In genomic region chr13:71218960-71219359, GRCh38 we compare ENCODE assay signal across 12 cellular contexts.
DNase-seq lines count a peak whose midpoint lies in the region; ATAC-seq, FAIRE-seq and TF ChIP-seq lines count a peak whose summit lies in the region.
"Had no signal": no experiment of that assay in that cellular context is flagged by ENCODE, and none has a peak within 500 bp of the region (broad histone marks: within the 10 kb centered on the region; RNA-seq: fewer than 3 reads in every experiment).

No MANE protein-coding gene starts in this region.

- POLR2A ChIA-PET in activated CD8-positive, alpha-beta T cell treated with anti-CD3 and anti-CD28 coated beads for 36 hours (lab: Charles Lee) = no interaction called here

- TF ChIP-seq POLR2A in adrenal gland (IDR thresholded peaks at IDR 0.05) (no peak), GM12891 (IDR thresholded peaks at IDR 0.05; ENCODE audit: low read depth, low read length) (no peak)

- no peak overlapping the region for H3K27ac ChIP-seq in 22Rv1
- H3K27ac ChIP-seq in adrenal gland = no peak overlapping the region
- H3K27ac ChIP-seq: coronary artery, RWPE1 had no signal

- H3K4me3 ChIP-seq in adrenal gland = no peak overlapping the region
- H3K4me3 ChIP-seq: coronary artery had no signal

- H3K36me3 Mint-ChIP-seq in endothelial cell (ENCODE audit: low read depth, unreplicated experiment) = no peaks in the 10 kb centered on the region
- no peaks in the 10 kb centered on the region for H3K36me3 Mint-ChIP-seq in activated CD8-positive, alpha-beta T cell treated with anti-CD3 and anti-CD28 coated beads for 36 hours (ENCODE audit: low read depth)

- no peaks in the 10 kb centered on the region for H3K27me3 ChIP-seq in adrenal gland

- DNase-seq in NCI-H526 treated with DMSO at 0.1 percent for 48 hours (lab: John Stamatoyannopoulos, UW) (peak; percentile 33), endothelial cell (ENCODE audit: low spot score) (peak; percentile 10), adrenal gland (no peak), DMS79 treated with DMSO at 0.1 percent for 48 hours (lab: John Stamatoyannopoulos, UW) (no peak), GM12891 (ENCODE audit: insufficient read length, low spot score) (no peak)
- DNase-seq in activated CD8-positive, alpha-beta T cell treated with anti-CD3 and anti-CD28 coated beads for 36 hours = no peak
- DNase-seq: islet precursor cell had no signal

- no peaks in the 10 kb centered on the region for H3K9me3 ChIP-seq in adrenal gland (replicated peaks in 1 of 3)

- TF ChIP-seq CTCF in 22Rv1 (IDR thresholded peaks at IDR 0.05) (peak; percentile 68), endothelial cell (IDR thresholded peaks at IDR 0.05; ENCODE audit: unreplicated experiment) (no peak), adrenal gland (IDR thresholded peaks at IDR 0.05) (no peak)
- no peak for TF ChIP-seq CTCF in activated CD8-positive, alpha-beta T cell treated with anti-CD3 and anti-CD28 coated beads for 36 hours (IDR thresholded peaks at IDR 0.05)

- no peaks in the 10 kb centered on the region for H3K36me3 ChIP-seq in adrenal gland (replicated peaks in 1 of 2)

- H3K27me3 Mint-ChIP-seq in endothelial cell (ENCODE audit: unreplicated experiment) = no peaks in the 10 kb centered on the region
- H3K27me3 Mint-ChIP-seq in activated CD8-positive, alpha-beta T cell treated with anti-CD3 and anti-CD28 coated beads for 36 hours = no peaks in the 10 kb centered on the region

- no peaks in the 10 kb centered on the region for H3K9me3 Mint-ChIP-seq in endothelial cell (ENCODE audit: unreplicated experiment)
- no peaks in the 10 kb centered on the region for H3K9me3 Mint-ChIP-seq in activated CD8-positive, alpha-beta T cell treated with anti-CD3 and anti-CD28 coated beads for 36 hours

- 55 to 63% (median 58%) methylated on average over 3 of the region's 3 CpGs for WGBS in adrenal gland, 4 donors

- no peak overlapping the region for H3K4me3 Mint-ChIP-seq in endothelial cell (ENCODE audit: unreplicated experiment)
- no peak overlapping the region for H3K4me3 Mint-ChIP-seq in activated CD8-positive, alpha-beta T cell treated with anti-CD3 and anti-CD28 coated beads for 36 hours

- ATAC-seq in GM18867 (IDR thresholded peaks at IDR 0.05; ENCODE audit: unreplicated experiment) = peak; percentile 66
- no peak for ATAC-seq in activated CD8-positive, alpha-beta T cell treated with anti-CD3 and anti-CD28 coated beads for 36 hours
- ATAC-seq: sciatic nerve had no signal

- intact Hi-C loops in adrenal gland (cut with DNase I) = no loop called here
- intact Hi-C loops in activated CD8-positive, alpha-beta T cell treated with anti-CD3 and anti-CD28 coated beads for 36 hours (cut with micrococcal nuclease) = no loop called here

- CTCF ChIA-PET in activated CD8-positive, alpha-beta T cell treated with anti-CD3 and anti-CD28 coated beads for 36 hours (lab: Charles Lee) = interaction anchor here (1.2 kb wide), 1 partner anchor 661 kb away, joined by 3 read pairs; no protein-coding TSS in a partner anchor

- no peaks in the 10 kb centered on the region for H3K4me1 ChIP-seq in adrenal gland (replicated peaks in 1 of 2)

- H3K27ac Mint-ChIP-seq in endothelial cell (ENCODE audit: unreplicated experiment) = no peak overlapping the region
- no peak overlapping the region for H3K27ac Mint-ChIP-seq in activated CD8-positive, alpha-beta T cell treated with anti-CD3 and anti-CD28 coated beads for 36 hours

- peaks cover 10% of the 10 kb centered on the region for H3K4me1 Mint-ChIP-seq in endothelial cell (ENCODE audit: unreplicated experiment)
- no peaks in the 10 kb centered on the region for H3K4me1 Mint-ChIP-seq in activated CD8-positive, alpha-beta T cell treated with anti-CD3 and anti-CD28 coated beads for 36 hours (ENCODE audit: low read depth)

- no peak for FAIRE-seq in GM12891 (lab: Jason Lieb, UNC)

TF ChIP-seq in GM12891, 5 proteins besides CTCF, POLR2A, EP300 and RAD21:
- TF ChIP-seq PAX5 (IDR thresholded peaks at IDR 0.05; ENCODE audit: insufficient read depth, low read length, severe bottlenecking) (no peak), TAF1 (IDR thresholded peaks at IDR 0.05; ENCODE audit: low read depth, low read length) (no peak), POLR2AphosphoS5 (IDR thresholded peaks at IDR 0.05; ENCODE audit: low read depth, low read length) (no peak), POU2F2 (IDR thresholded peaks at IDR 0.05; ENCODE audit: low read depth, low read length) (no peak), SPI1 (IDR thresholded peaks at IDR 0.05; ENCODE audit: low read depth, low read length) (no peak)

Comparison
In these comparisons a context has a peak if more than half of its experiments do, and no peak if none do; other contexts are left out.
1. DNase-seq: peak in NCI-H526 treated with DMSO at 0.1 percent for 48 hours (single experiment) and endothelial cell (single experiment); none in adrenal gland (0 of 7), DMS79 treated with DMSO at 0.1 percent for 48 hours (single experiment), activated CD8-positive, alpha-beta T cell treated with anti-CD3 and anti-CD28 coated beads for 36 hours (single experiment) and GM12891 (single experiment).